ENCODE assay signal across 7 cellular contexts in the genomic region with DNA sequence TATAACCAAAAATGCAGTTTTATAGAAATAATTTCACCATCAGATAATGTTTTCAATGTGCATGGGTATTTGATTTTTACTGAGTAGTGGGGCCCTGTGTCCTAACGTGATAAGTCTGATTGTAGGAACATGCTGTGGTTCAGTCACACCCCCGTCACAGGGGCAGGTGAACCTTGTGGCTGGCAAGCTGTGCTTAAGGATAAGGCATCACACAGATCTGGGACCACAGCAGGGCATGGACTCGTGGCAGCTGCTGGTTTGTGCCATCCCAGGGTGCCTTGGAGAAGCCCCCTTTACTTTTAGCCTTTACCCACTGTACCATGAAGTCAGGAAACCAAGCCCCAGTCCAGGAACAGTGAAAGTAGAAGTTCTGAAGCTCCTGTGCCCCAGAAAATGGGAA.
"Had no signal": no experiment of that assay in that cellular context is flagged by ENCODE, and none has a peak within 500 bp of the region (broad histone marks: within the 10 kb centered on the region; RNA-seq: fewer than 3 reads in every experiment).

No MANE protein-coding gene starts in this region.

- H3K4me3 ChIP-seq: GM23248, HAP-1 had no signal

- H3K27ac ChIP-seq: GM23248 had no signal

- ATAC-seq: HCT116 had no signal

- H3K4me3 Mint-ChIP-seq: HFFc6 had no signal

- H3K27ac Mint-ChIP-seq: HFFc6 had no signal

- DNase-seq: GM23248, GOT3, H7, HFFc6, IMR-90 had no signal

- H3K9me3 Mint-ChIP-seq: HFFc6 had no signal

- H3K4me1 ChIP-seq: HAP-1 had no signal

- H3K9me3 ChIP-seq: HAP-1 had no signal
